Comparison of ENCODE assay signal across 1 cellular context in the genomic region with DNA sequence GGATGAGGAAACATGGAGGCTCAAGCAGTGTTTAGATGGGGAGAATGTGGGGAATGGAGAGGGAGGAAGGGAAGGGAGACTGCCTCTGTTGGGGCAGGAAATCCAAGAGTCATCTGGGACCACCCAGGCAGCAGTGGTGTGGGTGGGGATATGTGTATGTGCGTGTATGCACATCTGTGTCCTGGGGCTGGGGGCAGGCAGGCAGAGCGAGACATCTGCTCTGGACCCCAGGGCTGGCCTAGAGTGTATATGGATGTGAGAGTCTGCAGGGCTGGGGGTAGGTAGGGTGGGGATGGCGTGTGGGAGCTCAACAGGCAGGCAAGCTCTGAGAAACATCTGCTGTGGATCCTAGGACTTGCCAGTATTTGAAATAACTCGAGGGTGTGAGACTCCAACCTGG.
TF ChIP-seq lines count a peak whose summit lies in the region.

No MANE protein-coding gene starts in this region.

TF ChIP-seq in IMR-90, 13 proteins besides CTCF, POLR2A, EP300 and RAD21:
- TF ChIP-seq CHD1 (IDR thresholded peaks at IDR 0.05; ENCODE audit: low read depth, low read length) (no peak), MAFK (IDR thresholded peaks at IDR 0.05; ENCODE audit: low read depth, low read length) (no peak), MAZ (IDR thresholded peaks at IDR 0.05; ENCODE audit: borderline replicate concordance, low read depth, low read length) (no peak), CEBPB (IDR thresholded peaks at IDR 0.05; ENCODE audit: low read depth, low read length) (no peak), FOS (IDR thresholded peaks at IDR 0.05; ENCODE audit: low read depth, low read length) (no peak), BHLHE40 (IDR thresholded peaks at IDR 0.05; ENCODE audit: low read depth, low read length) (no peak), RFX5 (IDR thresholded peaks at IDR 0.05; ENCODE audit: low read depth, low read length) (no peak), NFE2L2 (IDR thresholded peaks at IDR 0.05; ENCODE audit: low read depth, low read length) (no peak), MXI1 (IDR thresholded peaks at IDR 0.05; ENCODE audit: borderline replicate concordance, low read depth, low read length) (no peak), RCOR1 (IDR thresholded peaks at IDR 0.05; ENCODE audit: insufficient replicate concordance, low read length) (no peak), SMC3 (IDR thresholded peaks at IDR 0.05; ENCODE audit: low read depth, low read length) (no peak)
- TF ChIP-seq, protein P1, sequence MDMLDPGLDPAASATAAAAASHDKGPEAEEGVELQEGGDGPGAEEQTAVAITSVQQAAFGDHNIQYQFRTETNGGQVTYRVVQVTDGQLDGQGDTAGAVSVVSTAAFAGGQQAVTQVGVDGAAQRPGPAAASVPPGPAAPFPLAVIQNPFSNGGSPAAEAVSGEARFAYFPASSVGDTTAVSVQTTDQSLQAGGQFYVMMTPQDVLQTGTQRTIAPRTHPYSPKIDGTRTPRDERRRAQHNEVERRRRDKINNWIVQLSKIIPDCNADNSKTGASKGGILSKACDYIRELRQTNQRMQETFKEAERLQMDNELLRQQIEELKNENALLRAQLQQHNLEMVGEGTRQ (IDR thresholded peaks at IDR 0.05; ENCODE audit: low read depth, low read length), result no peak
- TF ChIP-seq, protein P2, sequence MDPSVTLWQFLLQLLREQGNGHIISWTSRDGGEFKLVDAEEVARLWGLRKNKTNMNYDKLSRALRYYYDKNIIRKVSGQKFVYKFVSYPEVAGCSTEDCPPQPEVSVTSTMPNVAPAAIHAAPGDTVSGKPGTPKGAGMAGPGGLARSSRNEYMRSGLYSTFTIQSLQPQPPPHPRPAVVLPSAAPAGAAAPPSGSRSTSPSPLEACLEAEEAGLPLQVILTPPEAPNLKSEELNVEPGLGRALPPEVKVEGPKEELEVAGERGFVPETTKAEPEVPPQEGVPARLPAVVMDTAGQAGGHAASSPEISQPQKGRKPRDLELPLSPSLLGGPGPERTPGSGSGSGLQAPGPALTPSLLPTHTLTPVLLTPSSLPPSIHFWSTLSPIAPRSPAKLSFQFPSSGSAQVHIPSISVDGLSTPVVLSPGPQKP (IDR thresholded peaks at IDR 0.05; ENCODE audit: borderline replicate concordance, low read depth, low read length), result no peak
